ENCODE assay signal across 26 cellular contexts in genomic region chr1:224482619-224483018, GRCh38. TPM values are rescaled to one million over a fixed set of nuclear protein-coding genes. Genes with fewer than 3 reads are reported as not detected.
DNase-seq lines count a peak whose midpoint lies in the region; ATAC-seq, FAIRE-seq and TF ChIP-seq lines count a peak whose summit lies in the region.
"Had no signal": no experiment of that assay in that cellular context is flagged by ENCODE, and none has a peak within 500 bp of the region (broad histone marks: within the 10 kb centered on the region; RNA-seq: fewer than 3 reads in every experiment).

No MANE protein-coding gene starts in this region.

- H3K36me3 ChIP-seq in breast epithelium (no peaks in the 10 kb centered on the region), K562 (ENCODE audit: control insufficient read depth, insufficient read depth, low read length) (no peaks in the 10 kb centered on the region)
- H3K36me3 ChIP-seq: BE2C, spleen had no signal

- no peak for TF ChIP-seq RAD21 in K562 (CRISPR knock-in tag; conservative IDR thresholded peaks at IDR 0.05 in 1 of 2, IDR thresholded peaks at IDR 0.05 in 1 of 2)

- peak; percentile 85 for DNase-seq in MCF 10A (ENCODE audit: unreplicated experiment)
- DNase-seq in breast epithelium (ENCODE audit: low spot score in 2 of 2), result no peak
- DNase-seq in K562 (ENCODE audit: extremely low read depth in 1 of 4, low spot score in 3 of 4), result peak in 1 of 4 experiments; percentile 54
- peak; percentile 38 to 63 for DNase-seq in foreskin fibroblast
- no peak for DNase-seq in NCI-H1436 (lab: John Stamatoyannopoulos, UW)
- no peak for DNase-seq in NCI-H82 treated with DMSO at 0.1 percent for 48 hours (lab: John Stamatoyannopoulos, UW; ENCODE audit: unreplicated experiment)
- DNase-seq in HuH-7 (ENCODE audit: low spot score), result no peak
- DNase-seq: ACHN; activated effector memory CD4-positive, alpha-beta T cell treated with Interleukin-2 at 50 U/mL for 16 hours; activated naive CD8-positive, alpha-beta T cell treated with anti-CD3 and anti-CD28 coated beads for 36 hours; activated T-cell treated with anti-CD3 and anti-CD28 coated beads for 4 hours; BE2C; foreskin melanocyte; GF-D8; KG1; NCI-H1930; NCI-H526; right cardiac atrium; spleen had no signal

- H2AFZ ChIP-seq in K562 (ENCODE audit: low read depth, low read length), result no peak overlapping the region; the same call in 1 of the 2 replicates

- TF ChIP-seq POLR2A in breast epithelium (IDR thresholded peaks at IDR 0.05), result no peak
- TF ChIP-seq POLR2A in K562 (conservative IDR thresholded peaks at IDR 0.05), result no peak

- H3K9me1 ChIP-seq in K562 (ENCODE audit: control insufficient read depth, insufficient read depth, low read length), result no peaks in the 10 kb centered on the region

- peak overlapping the region in 1 of 2 donors; percentile 9 for H3K27ac ChIP-seq in breast epithelium
- H3K27ac ChIP-seq in K562 (ENCODE audit: extremely low read depth, low read depth, low read length), result no peak overlapping the region
- H3K27ac ChIP-seq: spleen had no signal

- WGBS in K562 (ENCODE audit: insufficient coverage, low coverage, missing lambda C conversion rate), result 8% methylated on average over 4 of the region's 4 CpGs

- no peak for TF ChIP-seq EP300 in K562 (IDR thresholded peaks at IDR 0.05; ENCODE audit: low read length)

- CTCF ChIA-PET in MCF 10A (lab: Yijun Ruan, JAX) (interaction anchor here (0.6 to 3.7 kb wide), 13 partner anchors 10 to 170 kb away, joined by 3 to 30 read pairs (median 5); no protein-coding TSS in a partner anchor), K562 (lab: Yijun Ruan, JAX; ENCODE audit: low intra/inter-chr PET ratio) (no interaction called here)

- H3K27ac Mint-ChIP-seq in MCF 10A (ENCODE audit: low read depth, unreplicated experiment), result peak overlapping the region; percentile 61
- H3K27ac Mint-ChIP-seq: activated naive CD8-positive, alpha-beta T cell treated with anti-CD3 and anti-CD28 coated beads for 36 hours; memory B cell had no signal

- no peak overlapping the region for H3K4me3 Mint-ChIP-seq in MCF 10A (ENCODE audit: unreplicated experiment)
- H3K4me3 Mint-ChIP-seq: activated naive CD8-positive, alpha-beta T cell treated with anti-CD3 and anti-CD28 coated beads for 36 hours; central memory CD8-positive, alpha-beta T cell; memory B cell had no signal

- H3K4me1 ChIP-seq in breast epithelium (no peaks in the 10 kb centered on the region), K562 (replicated peaks in 1 of 2; ENCODE audit: control insufficient read depth in 2 of 2, insufficient read depth in 2 of 2, low read length in 2 of 2) (no peaks in the 10 kb centered on the region; a peak in 1 of 5 replicates)
- H3K4me1 ChIP-seq: spleen had no signal

- no peak for TF ChIP-seq CTCF in MCF 10A (IDR thresholded peaks at IDR 0.05; ENCODE audit: unreplicated experiment)
- TF ChIP-seq CTCF in breast epithelium (IDR thresholded peaks at IDR 0.05), result no peak
- no peak for TF ChIP-seq CTCF in K562 (IDR thresholded peaks at IDR 0.05 in 2 of 3, conservative IDR thresholded peaks at IDR 0.05 in 1 of 3; ENCODE audit: insufficient read depth in 2 of 3, low read depth in 1 of 3, low read length in 3 of 3)
- no peak for TF ChIP-seq CTCF in foreskin fibroblast (IDR thresholded peaks at IDR 0.05; ENCODE audit: low read depth, low read length)

- intact Hi-C loops in MCF 10A (cut with micrococcal nuclease), result no loop called here
- intact Hi-C loops in breast epithelium (cut with DNase I; ENCODE audit: low total_unique reads), result no loop called here
- intact Hi-C loops in K562 (cut with micrococcal nuclease), result no loop called here

- no peak overlapping the region for H3K9ac ChIP-seq in K562 (ENCODE audit: insufficient read depth in 1 of 2, low read depth in 2 of 2, low read length in 2 of 2)

- ATAC-seq in K562 (peak; percentile 79), GM21360 (IDR thresholded peaks at IDR 0.05; ENCODE audit: unreplicated experiment) (no peak)
- ATAC-seq: activated CD4-positive, CD25-positive, alpha-beta regulatory T cell treated with anti-CD3 and anti-CD28 coated beads, Interleukin-2, amount 50 U/mL, for 24 hours; HCT116; right cardiac atrium had no signal

- H3K27me3 ChIP-seq in breast epithelium (no peaks in the 10 kb centered on the region), K562 (ENCODE audit: control insufficient read depth in 2 of 2, insufficient read depth in 2 of 2, low read length in 2 of 2) (0 out of 5 replicates have a peak, but pooled peaks cover 0 to 2% of the 10 kb centered on the region in 2 experiments)
- H3K27me3 ChIP-seq: BE2C, spleen had no signal

- H3K9me3 ChIP-seq in breast epithelium, result peaks cover 0 to 3% of the 10 kb centered on the region in 2 donors
- no peaks in the 10 kb centered on the region for H3K9me3 ChIP-seq in K562 (replicated peaks; ENCODE audit: control insufficient read depth, insufficient read depth, low read depth, low read length)
- H3K9me3 ChIP-seq: BE2C had no signal

- no peak overlapping the region for H3K4me3 ChIP-seq in breast epithelium
- no peak overlapping the region for H3K4me3 ChIP-seq in K562
- H3K4me3 ChIP-seq in foreskin fibroblast (ENCODE audit: low read depth in 1 of 2, low read length in 2 of 2), result no peak overlapping the region
- H3K4me3 ChIP-seq: spleen had no signal

- in situ Hi-C loops in K562 (cut with MboI), result no loop called here

- no TSS peak for BruUV-seq in MCF 10A (replicated peaks; lab: Mats Ljungman, UMichigan)
- BruUV-seq in K562 (replicated peaks; lab: Mats Ljungman, UMichigan), result no TSS peak

- H3K4me2 ChIP-seq in K562 (ENCODE audit: insufficient read depth, low read length), result no peak overlapping the region

- peaks cover 5% of the 10 kb centered on the region for H3K36me3 Mint-ChIP-seq in MCF 10A (ENCODE audit: insufficient read depth, unreplicated experiment)

- POLR2A ChIA-PET in MCF 10A (lab: Yijun Ruan, JAX) (interaction anchor here (0.6 to 9.8 kb wide), 16 partner anchors 9 to 661 kb away, joined by 3 to 130 read pairs (median 4); no protein-coding TSS in a partner anchor), K562 (lab: Yijun Ruan, JAX) (interaction anchor here (0.6 to 0.7 kb wide), 3 partner anchors 20 to 281 kb away, joined by 3 to 4 read pairs (median 3); no protein-coding TSS in a partner anchor)

- peak; percentile 11 for FAIRE-seq in K562 (lab: Jason Lieb, UNC)
- FAIRE-seq: HTR-8/SVneo, TTC549 had no signal

- H3K79me2 ChIP-seq in K562 (ENCODE audit: control insufficient read depth, insufficient read depth, low read length), result no peaks in the 10 kb centered on the region

- H3K4me1 Mint-ChIP-seq in MCF 10A (ENCODE audit: insufficient read depth, unreplicated experiment), result peaks cover 34% of the 10 kb centered on the region
- H3K4me1 Mint-ChIP-seq: activated naive CD8-positive, alpha-beta T cell treated with anti-CD3 and anti-CD28 coated beads for 36 hours; central memory CD8-positive, alpha-beta T cell; memory B cell had no signal

- H3K27me3 Mint-ChIP-seq in MCF 10A (ENCODE audit: insufficient read depth, unreplicated experiment), result no peaks in the 10 kb centered on the region
- H3K27me3 Mint-ChIP-seq: activated naive CD8-positive, alpha-beta T cell treated with anti-CD3 and anti-CD28 coated beads for 36 hours; central memory CD8-positive, alpha-beta T cell; memory B cell had no signal

- peaks cover 22% of the 10 kb centered on the region for H3K9me3 Mint-ChIP-seq in MCF 10A (ENCODE audit: unreplicated experiment)
- H3K9me3 Mint-ChIP-seq: central memory CD8-positive, alpha-beta T cell had no signal

- H4K20me1 ChIP-seq in K562 (replicated peaks; ENCODE audit: control insufficient read depth, insufficient read depth, low read length), result no peaks in the 10 kb centered on the region

TF ChIP-seq in K562, 482 proteins besides CTCF, POLR2A, EP300 and RAD21 (continues in another document):
- TF ChIP-seq ELK1 (CRISPR knock-in tag; IDR thresholded peaks at IDR 0.05), result no peak
- no peak for TF ChIP-seq EZH2 (IDR thresholded peaks at IDR 0.05; ENCODE audit: borderline replicate concordance, low read depth, low read length)
- TF ChIP-seq ATF1 (CRISPR knock-in tag; IDR thresholded peaks at IDR 0.05), result no peak
- TF ChIP-seq ATF1 (tag; IDR thresholded peaks at IDR 0.05), result no peak

RNA-seq across cellular contexts. Expression of gene WDR26, which starts 48.0 kb away (rescaled TPM):
- total RNA-seq in MCF 10A (2022) (149 and 156 TPM in 2 replicates), breast epithelium (100 to 1,000 TPM in 2 of 3 donors, 10 to 100 TPM in 1; 88.5 to 108 (median 108) TPM), K562 (2014; rRNA removed) (21.2 and 26.6 TPM in 2 replicates), K562 (2014; rRNA removed; fragmentation: Illumina TruSeq; extraction: Trizol) (39.8 and 41.0 TPM in 2 replicates), K562 (2015; rRNA removed; fragmentation: Illumina TruSeq; extraction: Trizol) (30.4 and 31.2 TPM in 2 replicates), K562 (2021) (54.6 and 66.0 TPM in 2 replicates)
- total RNA-seq in K562 (2011; cell fraction: chromatin; rRNA removed; ENCODE audit: low replicate concordance), result 190 and 413 TPM in 2 replicates
- total RNA-seq in K562 (2011; cell fraction: nucleolus; rRNA removed), result 79.0 and 101 TPM in 2 replicates
- total RNA-seq in K562 (2011; cell fraction: nucleoplasm; rRNA removed), result 192 and 302 TPM in 2 replicates
- polyA plus RNA-seq in K562 (2011; rRNA removed) (40.3 and 54.4 TPM in 2 replicates), K562 (2014; fragmentation: Illumina TruSeq; extraction: Trizol) (52.3 and 55.7 TPM in 2 replicates), K562 (2014; fragmentation: Nextera tagmentation; extraction: Ambion mirVana) (10 to 100 TPM; 11.5 to 14.3 TPM), K562 (2014; rRNA removed) (39.7 and 58.2 TPM in 2 replicates)
- 10.4 and 16.7 TPM in 2 replicates for polyA plus RNA-seq in K562 (2011; cell fraction: cytosol; rRNA removed)
- polyA plus RNA-seq in K562 (2011; cell fraction: nucleus; rRNA removed), result 86.9 and 97.7 TPM in 2 replicates
- polyA plus RNA-seq in K562 (2012), result 42.7 and 48.1 TPM in 2 replicates
- polyA minus RNA-seq in K562 (2011; rRNA and poly(A)+ RNA removed), result 88.0 and 101 TPM in 2 replicates
- 50.0 and 56.2 TPM in 2 replicates for polyA minus RNA-seq in K562 (2011; cell fraction: cytosol; rRNA and poly(A)+ RNA removed)
- 73.2 and 92.6 TPM in 2 replicates for polyA minus RNA-seq in K562 (2011; cell fraction: nucleus; rRNA and poly(A)+ RNA removed)

Comparison
In these comparisons a context has a peak if more than half of its experiments do, and no peak if none do; other contexts are left out.
1. DNase-seq: peak in MCF 10A (single experiment) and foreskin fibroblast (2 of 2); none in breast epithelium (0 of 2), NCI-H1436 (single experiment), NCI-H82 treated with DMSO at 0.1 percent for 48 hours (single experiment) and HuH-7 (single experiment).